In genomic region chr4:33941854-33942253, GRCh38 we compare ENCODE assay signal across 1 cellular context.
A peak's percentile ranks its signal among the peaks of the same experiment; 100 is the strongest.
TF ChIP-seq lines count a peak whose summit lies in the region.

No MANE protein-coding gene starts in this region.

TF ChIP-seq in SK-N-SH, 30 proteins besides CTCF, POLR2A, EP300 and RAD21 (continued from another document):
- TF ChIP-seq, protein P1, sequence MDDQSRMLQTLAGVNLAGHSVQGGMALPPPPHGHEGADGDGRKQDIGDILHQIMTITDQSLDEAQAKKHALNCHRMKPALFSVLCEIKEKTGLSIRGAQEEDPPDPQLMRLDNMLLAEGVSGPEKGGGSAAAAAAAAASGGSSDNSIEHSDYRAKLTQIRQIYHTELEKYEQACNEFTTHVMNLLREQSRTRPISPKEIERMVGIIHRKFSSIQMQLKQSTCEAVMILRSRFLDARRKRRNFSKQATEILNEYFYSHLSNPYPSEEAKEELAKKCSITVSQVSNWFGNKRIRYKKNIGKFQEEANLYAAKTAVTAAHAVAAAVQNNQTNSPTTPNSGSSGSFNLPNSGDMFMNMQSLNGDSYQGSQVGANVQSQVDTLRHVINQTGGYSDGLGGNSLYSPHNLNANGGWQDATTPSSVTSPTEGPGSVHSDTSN (IDR thresholded peaks at IDR 0.05), result no peak
- TF ChIP-seq, protein P2, sequence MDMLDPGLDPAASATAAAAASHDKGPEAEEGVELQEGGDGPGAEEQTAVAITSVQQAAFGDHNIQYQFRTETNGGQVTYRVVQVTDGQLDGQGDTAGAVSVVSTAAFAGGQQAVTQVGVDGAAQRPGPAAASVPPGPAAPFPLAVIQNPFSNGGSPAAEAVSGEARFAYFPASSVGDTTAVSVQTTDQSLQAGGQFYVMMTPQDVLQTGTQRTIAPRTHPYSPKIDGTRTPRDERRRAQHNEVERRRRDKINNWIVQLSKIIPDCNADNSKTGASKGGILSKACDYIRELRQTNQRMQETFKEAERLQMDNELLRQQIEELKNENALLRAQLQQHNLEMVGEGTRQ (IDR thresholded peaks at IDR 0.05; ENCODE audit: borderline replicate concordance, low read depth, low read length), result no peak
- TF ChIP-seq, protein P3, sequence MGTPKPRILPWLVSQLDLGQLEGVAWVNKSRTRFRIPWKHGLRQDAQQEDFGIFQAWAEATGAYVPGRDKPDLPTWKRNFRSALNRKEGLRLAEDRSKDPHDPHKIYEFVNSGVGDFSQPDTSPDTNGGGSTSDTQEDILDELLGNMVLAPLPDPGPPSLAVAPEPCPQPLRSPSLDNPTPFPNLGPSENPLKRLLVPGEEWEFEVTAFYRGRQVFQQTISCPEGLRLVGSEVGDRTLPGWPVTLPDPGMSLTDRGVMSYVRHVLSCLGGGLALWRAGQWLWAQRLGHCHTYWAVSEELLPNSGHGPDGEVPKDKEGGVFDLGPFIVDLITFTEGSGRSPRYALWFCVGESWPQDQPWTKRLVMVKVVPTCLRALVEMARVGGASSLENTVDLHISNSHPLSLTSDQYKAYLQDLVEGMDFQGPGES (IDR thresholded peaks at IDR 0.05; ENCODE audit: low read depth, low read length), result no peak
- TF ChIP-seq REST (IDR thresholded peaks at IDR 0.05; ENCODE audit: low read depth, low read length), result no peak
- no peak for TF ChIP-seq POLR2AphosphoS5 (IDR thresholded peaks at IDR 0.05; ENCODE audit: low read depth, low read length)
- no peak for TF ChIP-seq JUND (IDR thresholded peaks at IDR 0.05)
- TF ChIP-seq RXRA (IDR thresholded peaks at IDR 0.05; ENCODE audit: borderline replicate concordance, low read depth), result no peak
- TF ChIP-seq SMC3 (IDR thresholded peaks at IDR 0.05; ENCODE audit: low read depth, low read length), result no peak
- TF ChIP-seq GATA2 (CRISPR knock-in tag; IDR thresholded peaks at IDR 0.05), result peak; percentile 63
